ENCODE assay signal across 13 cellular contexts in genomic region chr17:39020037-39020436, GRCh38. TPM values are rescaled to one million over a fixed set of nuclear protein-coding genes. Genes with fewer than 3 reads are reported as not detected.
"Had no signal": no experiment of that assay in that cellular context is flagged by ENCODE, and none has a peak within 500 bp of the region (broad histone marks: within the 10 kb centered on the region; RNA-seq: fewer than 3 reads in every experiment).

No MANE protein-coding gene starts in this region.

RNA-seq across cellular contexts. Expression of gene FBXO47, which starts 52.8 kb away (rescaled TPM):
- total RNA-seq: stomach, suprapubic skin, temporal lobe, thoracic aorta, thyroid gland, tibial nerve, transverse colon, upper lobe of left lung, upper lobe of right lung, ureter, urinary bladder, vagina had no signal
- polyA plus RNA-seq: stomach, thymus, urinary bladder had no signal
